Comparison of ENCODE assay signal across 9 cellular contexts in the genomic region with DNA sequence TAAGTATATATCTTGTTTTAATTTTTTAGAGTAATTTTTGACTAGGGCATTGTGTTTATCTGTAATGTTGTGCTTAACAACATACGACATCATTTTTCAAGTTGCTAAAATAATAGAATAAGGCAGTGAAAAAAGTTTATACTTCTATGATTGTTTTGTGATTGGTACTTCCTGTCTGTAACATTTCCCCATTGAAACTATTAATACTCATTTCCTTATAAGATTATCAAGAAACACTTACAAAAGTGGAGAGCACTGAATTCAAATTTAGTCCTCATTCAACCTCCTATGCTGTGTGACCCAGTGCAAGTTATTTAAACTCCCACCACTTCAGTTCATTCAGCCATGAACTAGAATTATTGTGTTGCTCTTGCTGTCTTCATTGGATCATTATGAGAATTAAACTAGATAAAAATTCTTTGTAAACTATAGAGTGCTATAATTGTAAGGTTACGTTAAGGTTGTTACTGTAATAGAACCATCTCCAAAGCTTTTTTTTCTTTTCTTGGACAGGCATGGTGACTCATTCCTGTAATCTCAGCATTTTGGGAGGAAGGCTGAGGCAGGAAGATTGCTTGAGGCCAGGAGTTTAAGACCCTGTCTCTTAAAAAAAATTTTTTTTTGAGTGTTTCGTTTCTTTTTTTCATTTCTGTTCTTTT. TPM values are rescaled to one million over a fixed set of nuclear protein-coding genes. Genes with fewer than 3 reads are reported as not detected.
A peak's percentile ranks its signal among the peaks of the same experiment; 100 is the strongest.
DNase-seq lines count a peak whose midpoint lies in the region; ATAC-seq, FAIRE-seq and TF ChIP-seq lines count a peak whose summit lies in the region.
"Had no signal": no experiment of that assay in that cellular context is flagged by ENCODE, and none has a peak within 500 bp of the region (broad histone marks: within the 10 kb centered on the region; RNA-seq: fewer than 3 reads in every experiment).

No MANE protein-coding gene starts in this region.

- no peak overlapping the region for H3K27ac Mint-ChIP-seq in activated T-helper 2 cell treated with anti-CD3 and anti-CD28 coated beads, Interferon-gamma antibody, Interleukin-2, Interleukin-4, amounts not matched to agents 10 μg/mL and 5 μg/mL and 100 μg/mL, durations not matched to agents 14 hours and 24 hours and 36 hours

- DNase-seq in HFF-Myc (ENCODE audit: extremely low read depth, low read depth) (no peak), foreskin keratinocyte (peak in 1 of 2 donors; percentile 51), left ventricle myocardium superior (no peak), NCI-H187 (lab: John Stamatoyannopoulos, UW) (no peak)
- no peak for DNase-seq in activated T-helper 2 cell treated with anti-CD3 and anti-CD28 coated beads, Interferon-gamma antibody, Interleukin-2, Interleukin-4, amounts not matched to agents 10 μg/mL and 5 μg/mL and 100 μg/mL, durations not matched to agents 14 hours and 24 hours and 36 hours (ENCODE audit: low spot score)

- ATAC-seq in foreskin keratinocyte, result no peak
- ATAC-seq in left ventricle myocardium superior, result no peak
- ATAC-seq in GM19455 (IDR thresholded peaks at IDR 0.05; ENCODE audit: unreplicated experiment), result no peak
- no peak for ATAC-seq in GM21529 (IDR thresholded peaks at IDR 0.05; ENCODE audit: unreplicated experiment)

- no peaks in the 10 kb centered on the region for H3K27me3 ChIP-seq in foreskin keratinocyte

- H3K4me3 Mint-ChIP-seq in activated T-helper 2 cell treated with anti-CD3 and anti-CD28 coated beads, Interferon-gamma antibody, Interleukin-2, Interleukin-4, amounts not matched to agents 10 μg/mL and 5 μg/mL and 100 μg/mL, durations not matched to agents 14 hours and 24 hours and 36 hours (ENCODE audit: low read depth), result peak overlapping the region; percentile 9

- no peaks in the 10 kb centered on the region for H3K9me3 Mint-ChIP-seq in activated T-helper 2 cell treated with anti-CD3 and anti-CD28 coated beads, Interferon-gamma antibody, Interleukin-2, Interleukin-4, amounts not matched to agents 10 μg/mL and 5 μg/mL and 100 μg/mL, durations not matched to agents 14 hours and 24 hours and 36 hours

- intact Hi-C loops in activated T-helper 2 cell treated with anti-CD3 and anti-CD28 coated beads, Interferon-gamma antibody, Interleukin-2, Interleukin-4, amounts not matched to agents 10 μg/mL and 5 μg/mL and 100 μg/mL, durations not matched to agents 14 hours and 24 hours and 36 hours (cut with micrococcal nuclease), result loop anchor here (5.0 kb wide), 2 partner anchors 662 to 1372 kb away; a partner anchor contains a TSS
- intact Hi-C loops in left ventricle myocardium superior (cut with micrococcal nuclease), result no loop called here

- peaks cover 36% of the 10 kb centered on the region for H3K4me1 ChIP-seq in foreskin keratinocyte

- no peaks in the 10 kb centered on the region for H3K27me3 Mint-ChIP-seq in activated T-helper 2 cell treated with anti-CD3 and anti-CD28 coated beads, Interferon-gamma antibody, Interleukin-2, Interleukin-4, amounts not matched to agents 10 μg/mL and 5 μg/mL and 100 μg/mL, durations not matched to agents 14 hours and 24 hours and 36 hours (ENCODE audit: low read depth)

- H3K4me1 Mint-ChIP-seq in activated T-helper 2 cell treated with anti-CD3 and anti-CD28 coated beads, Interferon-gamma antibody, Interleukin-2, Interleukin-4, amounts not matched to agents 10 μg/mL and 5 μg/mL and 100 μg/mL, durations not matched to agents 14 hours and 24 hours and 36 hours (ENCODE audit: low read depth), result peaks cover 16% of the 10 kb centered on the region

- H3K4me3 ChIP-seq in HFF-Myc (replicated peaks; ENCODE audit: low read depth, low read length), result 0 out of 2 replicates have a peak overlapping the region, but pooled peaks have one; percentile 4

- FAIRE-seq in A204.1 (lab: Jason Lieb, UNC), result peak; percentile 69
- FAIRE-seq: GM19239 had no signal

- no peak for TF ChIP-seq CTCF in HFF-Myc (IDR thresholded peaks at IDR 0.05; ENCODE audit: low read depth, low read length, missing control alignments)
- no peak for TF ChIP-seq CTCF in foreskin keratinocyte (conservative IDR thresholded peaks at IDR 0.05)

- peaks cover 40% of the 10 kb centered on the region for H3K36me3 Mint-ChIP-seq in activated T-helper 2 cell treated with anti-CD3 and anti-CD28 coated beads, Interferon-gamma antibody, Interleukin-2, Interleukin-4, amounts not matched to agents 10 μg/mL and 5 μg/mL and 100 μg/mL, durations not matched to agents 14 hours and 24 hours and 36 hours (ENCODE audit: low read depth)

- H3K27ac ChIP-seq in foreskin keratinocyte, result peak overlapping the region; percentile 98

RNA-seq across cellular contexts. Expression of a gene that starts 2.8 kb away (rescaled TPM):
- 11.1 and 12.0 TPM in 2 replicates for total RNA-seq in activated T-helper 2 cell treated with anti-CD3 and anti-CD28 coated beads, Interferon-gamma antibody, Interleukin-2, Interleukin-4, amounts not matched to agents 10 μg/mL and 5 μg/mL and 100 μg/mL, durations not matched to agents 14 hours and 24 hours and 36 hours
- 14.6 and 15.5 TPM in 2 replicates for total RNA-seq in foreskin keratinocyte
- 4.9 and 5.5 TPM in 2 replicates for polyA plus RNA-seq in foreskin keratinocyte
- 3.9 TPM for total RNA-seq in left ventricle myocardium superior
